ENCODE assay signal across 8 cellular contexts in the genomic region with DNA sequence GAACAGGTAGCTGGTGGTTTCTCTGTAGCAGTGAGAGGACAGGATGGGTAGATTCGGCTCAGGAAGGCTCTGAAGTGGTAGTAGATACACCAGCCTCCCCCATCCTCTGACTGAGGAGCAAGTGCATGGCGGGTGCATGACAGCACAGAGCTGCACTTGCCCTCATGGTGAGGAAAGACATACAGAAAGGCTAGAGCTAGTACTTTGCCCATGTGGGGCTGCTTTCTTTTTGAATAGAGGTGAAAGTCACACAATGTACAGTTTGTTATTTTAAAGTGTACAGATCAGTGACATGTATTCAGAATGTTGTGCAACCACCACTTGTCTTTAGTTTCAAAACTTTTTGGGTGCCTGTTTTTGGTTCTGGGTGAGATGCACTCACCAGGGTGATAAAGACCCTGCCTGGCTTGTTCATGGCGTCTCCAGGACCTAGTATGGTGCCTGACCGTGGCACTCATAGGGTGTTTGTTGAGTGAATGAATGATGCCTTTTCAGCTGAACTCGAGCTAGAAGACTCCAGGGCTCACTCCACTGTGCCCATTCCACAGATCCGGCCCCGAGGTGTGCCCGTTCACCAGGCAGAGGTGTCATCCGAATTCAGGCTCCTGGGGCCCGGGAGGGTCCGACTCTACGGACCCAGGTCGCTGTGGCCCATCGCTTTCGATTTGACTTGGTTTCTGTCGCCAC. TPM values are rescaled to one million over a fixed set of nuclear protein-coding genes. Genes with fewer than 3 reads are reported as not detected.
DNase-seq lines count a peak whose midpoint lies in the region; ATAC-seq and TF ChIP-seq lines count a peak whose summit lies in the region.

No MANE protein-coding gene starts in this region.

- H3K4me3 ChIP-seq in gastroesophageal sphincter = peak overlapping the region; percentile 39 to 79

- peak overlapping the region; percentile 5 to 90 (median 89) for H3K27ac ChIP-seq in gastroesophageal sphincter

- peaks cover 40% of the 10 kb centered on the region for H3K27me3 Mint-ChIP-seq in WTC11 (ENCODE audit: low read depth)
- no peaks in the 10 kb centered on the region for H3K27me3 Mint-ChIP-seq in stimulated activated naive B cell treated with anti-CD40 and anti-IgM and Interleukin-4, amounts not matched to agents 10 μg/mL and 1 μg/mL and 100 μg/mL, for 72 hours

- H3K4me3 Mint-ChIP-seq in WTC11 = peak overlapping the region; percentile 65
- H3K4me3 Mint-ChIP-seq in stimulated activated naive B cell treated with anti-CD40 and anti-IgM and Interleukin-4, amounts not matched to agents 10 μg/mL and 1 μg/mL and 100 μg/mL, for 72 hours = peak overlapping the region; percentile 85

- no peaks in the 10 kb centered on the region for H3K9me3 ChIP-seq in gastroesophageal sphincter

- no peak for TF ChIP-seq POLR2A in gastroesophageal sphincter (IDR thresholded peaks at IDR 0.05)

- CTCF ChIA-PET in WTC11 (lab: Charles Lee) = no interaction called here

- H3K36me3 Mint-ChIP-seq in WTC11 = 0 out of 2 replicates have a peak, but pooled peaks cover 3% of the 10 kb centered on the region
- peaks cover 21 to 40% of the 10 kb centered on the region in 2 donors for H3K36me3 Mint-ChIP-seq in stimulated activated naive B cell treated with anti-CD40 and anti-IgM and Interleukin-4, amounts not matched to agents 10 μg/mL and 1 μg/mL and 100 μg/mL, for 72 hours

- 21 to 50% methylated on average over 2 to 13 of the region's 16 CpGs for WGBS in gastroesophageal sphincter (ENCODE audit: low coverage in 1 of 2), 2 donors

- H3K4me1 ChIP-seq in gastroesophageal sphincter = peaks cover 0 to 72% (median 25%) of the 10 kb centered on the region in 3 donors

- H3K27ac Mint-ChIP-seq in WTC11 = no peak overlapping the region
- peak overlapping the region; percentile 62 for H3K27ac Mint-ChIP-seq in stimulated activated naive B cell treated with anti-CD40 and anti-IgM and Interleukin-4, amounts not matched to agents 10 μg/mL and 1 μg/mL and 100 μg/mL, for 72 hours

- ATAC-seq in WTC11 = no peak
- ATAC-seq in gastroesophageal sphincter = peak; percentile 35
- peak in 1 of 2 donors; percentile 1 for ATAC-seq in stimulated activated naive B cell treated with anti-CD40 and anti-IgM and Interleukin-4, amounts not matched to agents 10 μg/mL and 1 μg/mL and 100 μg/mL, for 72 hours (replicated peaks)

- POLR2A ChIA-PET in WTC11 (lab: Charles Lee) = no interaction called here

- peak; percentile 37 for DNase-seq in stimulated activated CD4-positive, alpha-beta T cell treated with anti-CD3 and anti-CD28 coated beads, Interleukin-4, amount 100 ng/mL, for 1 hour
- DNase-seq in stimulated activated CD4-positive, alpha-beta T cell treated with anti-CD3 and anti-CD28 coated beads, Interleukin-1b, Interleukin-23, amount 100 ng/mL, for 48 hours = no peak
- DNase-seq in WTC11 (ENCODE audit: low spot score) (no peak), cortex of kidney (lab: John Stamatoyannopoulos, UW) (no peak), NCI-H1930 (lab: John Stamatoyannopoulos, UW) (no peak), GOT3 (lab: John Stamatoyannopoulos, UW) (no peak)
- DNase-seq in stimulated activated naive B cell treated with anti-CD40 and anti-IgM and Interleukin-4, amounts not matched to agents 10 μg/mL and 1 μg/mL and 100 μg/mL, for 72 hours = no peak

- H3K36me3 ChIP-seq in gastroesophageal sphincter = no peaks in the 10 kb centered on the region

- no peaks in the 10 kb centered on the region for H3K9me3 Mint-ChIP-seq in WTC11
- no peaks in the 10 kb centered on the region for H3K9me3 Mint-ChIP-seq in stimulated activated naive B cell treated with anti-CD40 and anti-IgM and Interleukin-4, amounts not matched to agents 10 μg/mL and 1 μg/mL and 100 μg/mL, for 72 hours

- no peak for TF ChIP-seq CTCF in WTC11 (IDR thresholded peaks at IDR 0.05)
- no peak for TF ChIP-seq CTCF in gastroesophageal sphincter (IDR thresholded peaks at IDR 0.05)

- no peaks in the 10 kb centered on the region for H3K27me3 ChIP-seq in gastroesophageal sphincter

- peaks cover 25% of the 10 kb centered on the region for H3K4me1 Mint-ChIP-seq in WTC11
- H3K4me1 Mint-ChIP-seq in stimulated activated naive B cell treated with anti-CD40 and anti-IgM and Interleukin-4, amounts not matched to agents 10 μg/mL and 1 μg/mL and 100 μg/mL, for 72 hours = peaks cover 48 to 79% of the 10 kb centered on the region in 2 donors

- no peak for TF ChIP-seq EP300 in gastroesophageal sphincter (IDR thresholded peaks at IDR 0.05)

TF ChIP-seq in WTC11, 78 proteins besides CTCF, POLR2A, EP300 and RAD21 (continues in another document):
- TF ChIP-seq ZNF263 (CRISPR knock-in tag; IDR thresholded peaks at IDR 0.05; ENCODE audit: low read depth) (no peak), EMX1 (CRISPR knock-in tag; IDR thresholded peaks at IDR 0.05) (no peak), ATF1 (CRISPR knock-in tag; IDR thresholded peaks at IDR 0.05) (no peak), GTF2I (CRISPR knock-in tag; conservative IDR thresholded peaks at IDR 0.05) (no peak), PRDM15 (CRISPR knock-in tag; IDR thresholded peaks at IDR 0.05) (no peak), TEAD1 (CRISPR knock-in tag; IDR thresholded peaks at IDR 0.05) (no peak), ESRRA (CRISPR knock-in tag; IDR thresholded peaks at IDR 0.05; ENCODE audit: borderline replicate concordance) (no peak)
- TF ChIP-seq, protein P1, sequence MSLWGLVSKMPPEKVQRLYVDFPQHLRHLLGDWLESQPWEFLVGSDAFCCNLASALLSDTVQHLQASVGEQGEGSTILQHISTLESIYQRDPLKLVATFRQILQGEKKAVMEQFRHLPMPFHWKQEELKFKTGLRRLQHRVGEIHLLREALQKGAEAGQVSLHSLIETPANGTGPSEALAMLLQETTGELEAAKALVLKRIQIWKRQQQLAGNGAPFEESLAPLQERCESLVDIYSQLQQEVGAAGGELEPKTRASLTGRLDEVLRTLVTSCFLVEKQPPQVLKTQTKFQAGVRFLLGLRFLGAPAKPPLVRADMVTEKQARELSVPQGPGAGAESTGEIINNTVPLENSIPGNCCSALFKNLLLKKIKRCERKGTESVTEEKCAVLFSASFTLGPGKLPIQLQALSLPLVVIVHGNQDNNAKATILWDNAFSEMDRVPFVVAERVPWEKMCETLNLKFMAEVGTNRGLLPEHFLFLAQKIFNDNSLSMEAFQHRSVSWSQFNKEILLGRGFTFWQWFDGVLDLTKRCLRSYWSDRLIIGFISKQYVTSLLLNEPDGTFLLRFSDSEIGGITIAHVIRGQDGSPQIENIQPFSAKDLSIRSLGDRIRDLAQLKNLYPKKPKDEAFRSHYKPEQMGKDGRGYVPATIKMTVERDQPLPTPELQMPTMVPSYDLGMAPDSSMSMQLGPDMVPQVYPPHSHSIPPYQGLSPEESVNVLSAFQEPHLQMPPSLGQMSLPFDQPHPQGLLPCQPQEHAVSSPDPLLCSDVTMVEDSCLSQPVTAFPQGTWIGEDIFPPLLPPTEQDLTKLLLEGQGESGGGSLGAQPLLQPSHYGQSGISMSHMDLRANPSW (CRISPR knock-in tag; conservative IDR thresholded peaks at IDR 0.05; ENCODE audit: low read depth) = no peak
- TF ChIP-seq, protein P2, sequence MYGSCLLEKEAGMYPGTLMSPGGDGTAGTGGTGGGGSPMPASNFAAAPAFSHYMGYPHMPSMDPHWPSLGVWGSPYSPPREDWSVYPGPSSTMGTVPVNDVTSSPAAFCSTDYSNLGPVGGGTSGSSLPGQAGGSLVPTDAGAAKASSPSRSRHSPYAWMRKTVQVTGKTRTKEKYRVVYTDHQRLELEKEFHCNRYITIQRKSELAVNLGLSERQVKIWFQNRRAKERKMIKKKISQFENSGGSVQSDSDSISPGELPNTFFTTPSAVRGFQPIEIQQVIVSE (CRISPR knock-in tag; IDR thresholded peaks at IDR 0.05; ENCODE audit: borderline replicate concordance) = no peak

RNA-seq across cellular contexts. Expression of gene VAMP5, which starts 0.4 kb away (rescaled TPM):
- total RNA-seq in WTC11 (2021) (6.3 to 7.4 TPM (median 7.0 TPM) in 3 replicates), gastroesophageal sphincter (10 to 100 TPM; 37.6 to 56.5 (median 51.2) TPM)

RNA-seq across cellular contexts. Expression of gene VAMP8, which starts 6.4 kb away (rescaled TPM):
- total RNA-seq in WTC11 (2021) (48.8 to 55.4 TPM (median 52.0 TPM) in 3 replicates), gastroesophageal sphincter (10 to 100 TPM in 2 of 4 donors, 1 to 10 TPM in 1, not detected in 1; 4.9 to 30.5 (median 13.6) TPM)

RNA-seq across cellular contexts. Expression of gene RNF181, which starts 11.7 kb away (rescaled TPM):
- 95.4 to 108 TPM (median 102 TPM) in 3 replicates for total RNA-seq in WTC11 (2021)
- total RNA-seq in gastroesophageal sphincter = 100 to 1,000 TPM; 113 to 174 (median 148) TPM

RNA-seq across cellular contexts. Expression of gene TMEM150A, which starts 18.7 kb away (rescaled TPM):
- total RNA-seq in WTC11 (2021) (20.9 to 23.1 TPM (median 21.6 TPM) in 3 replicates), gastroesophageal sphincter (10 to 100 TPM; 17.6 to 26.9 (median 19.9) TPM)

RNA-seq across cellular contexts. Expression of gene GGCX, which starts 22.5 kb away (rescaled TPM):
- total RNA-seq in WTC11 (2021) (40.9 to 42.9 TPM (median 41.4 TPM) in 3 replicates), gastroesophageal sphincter (10 to 100 TPM; 16.2 to 29.3 (median 24.3) TPM)
